In genomic region chr16:66524601-66525164, GRCh38 we compare ENCODE assay signal across 9 cellular contexts. TPM values are rescaled to one million over a fixed set of nuclear protein-coding genes. Genes with fewer than 3 reads are reported as not detected.
DNase-seq lines count a peak whose midpoint lies in the region; ATAC-seq and TF ChIP-seq lines count a peak whose summit lies in the region.
"Had no signal": no experiment of that assay in that cellular context is flagged by ENCODE, and none has a peak within 500 bp of the region (broad histone marks: within the 10 kb centered on the region; RNA-seq: fewer than 3 reads in every experiment).

No MANE protein-coding gene starts in this region.

- H3K4me1 ChIP-seq in DND-41 (ENCODE audit: insufficient read depth, low read length) = peaks cover 65% of the 10 kb centered on the region

- H3K9me3 Mint-ChIP-seq in activated T-helper 1 cell treated with anti-CD3 and anti-CD28 coated beads, Interleukin-12 subunit alpha, Interleukin-12 subunit beta, Interleukin-2, Interleukin-4 antibody, amounts not matched to agents 30 ng/mL and 10 ng/mL and 1 ng/mL, durations not matched to agents 14 hours and 24 hours and 36 hours = no peaks in the 10 kb centered on the region
- H3K9me3 Mint-ChIP-seq in naive B cell = no peaks in the 10 kb centered on the region
- H3K9me3 Mint-ChIP-seq in type B pancreatic cell = no peaks in the 10 kb centered on the region

- H3K27me3 ChIP-seq in DND-41 (ENCODE audit: insufficient read depth, low read length, poor library complexity) = no peaks in the 10 kb centered on the region

- peak overlapping the region; percentile 99 for H3K27ac ChIP-seq in DND-41 (ENCODE audit: low read length)

- no peaks in the 10 kb centered on the region for H4K20me1 ChIP-seq in DND-41 (ENCODE audit: insufficient read depth, low read length)

- DNase-seq in DND-41 = peak; percentile 82
- no peak for DNase-seq in activated T-helper 1 cell treated with anti-CD3 and anti-CD28 coated beads, Interleukin-12 subunit alpha, Interleukin-12 subunit beta, Interleukin-2, Interleukin-4 antibody, amounts not matched to agents 30 ng/mL and 10 ng/mL and 1 ng/mL, durations not matched to agents 14 hours and 24 hours and 36 hours (ENCODE audit: low spot score)
- DNase-seq in naive B cell = peak; percentile 92
- no peak for DNase-seq in type B pancreatic cell (ENCODE audit: extremely low spot score, unreplicated experiment)
- DNase-seq in NCI-H2227 treated with DMSO at 0.1 percent for 48 hours (lab: John Stamatoyannopoulos, UW) = no peak
- no peak for DNase-seq in NCI-H1048 (lab: John Stamatoyannopoulos, UW)

- peaks cover 16% of the 10 kb centered on the region for H3K36me3 Mint-ChIP-seq in activated T-helper 1 cell treated with anti-CD3 and anti-CD28 coated beads, Interleukin-12 subunit alpha, Interleukin-12 subunit beta, Interleukin-2, Interleukin-4 antibody, amounts not matched to agents 30 ng/mL and 10 ng/mL and 1 ng/mL, durations not matched to agents 14 hours and 24 hours and 36 hours (ENCODE audit: low read depth)
- H3K36me3 Mint-ChIP-seq in naive B cell (peaks cover 7 to 9% of the 10 kb centered on the region in 2 donors), type B pancreatic cell (peaks cover 1% of the 10 kb centered on the region)

- ATAC-seq in DND-41 (ENCODE audit: insufficient read depth, low read depth) (peak; percentile 56), GM19452 (IDR thresholded peaks at IDR 0.05; ENCODE audit: unreplicated experiment) (peak; percentile 69), HG03442 (IDR thresholded peaks at IDR 0.05; ENCODE audit: unreplicated experiment) (peak; percentile 59), naive B cell (ENCODE audit: low read depth in 2 of 2) (peak; percentile 83 to 84)

- H3K4me3 ChIP-seq in DND-41 (ENCODE audit: low read depth in 1 of 2, low read length in 2 of 2) = peak overlapping the region in 1 of 2 experiments; percentile 15; a peak in 1 of 4 replicates

- H3K9ac ChIP-seq in DND-41 (ENCODE audit: low read depth, low read length) = peak overlapping the region; percentile 53

- H3K79me2 ChIP-seq in DND-41 (ENCODE audit: insufficient read depth, low read length) = peaks cover 2% of the 10 kb centered on the region; the same call in 1 of the 2 replicates

- H3K36me3 ChIP-seq in DND-41 (ENCODE audit: insufficient read depth, low read length) = peaks cover 18% of the 10 kb centered on the region; the same call in 1 of the 2 replicates

- peak; percentile 31 for TF ChIP-seq CTCF in DND-41 (IDR thresholded peaks at IDR 0.05; ENCODE audit: borderline replicate concordance, extremely low read depth, low read length, poor library complexity, severe bottlenecking)
- TF ChIP-seq CTCF in type B pancreatic cell (conservative IDR thresholded peaks at IDR 0.05) = no peak

- H3K4me1 Mint-ChIP-seq in activated T-helper 1 cell treated with anti-CD3 and anti-CD28 coated beads, Interleukin-12 subunit alpha, Interleukin-12 subunit beta, Interleukin-2, Interleukin-4 antibody, amounts not matched to agents 30 ng/mL and 10 ng/mL and 1 ng/mL, durations not matched to agents 14 hours and 24 hours and 36 hours (ENCODE audit: low read depth) = peaks cover 89% of the 10 kb centered on the region
- H3K4me1 Mint-ChIP-seq in naive B cell = peaks cover 58 to 87% (median 84%) of the 10 kb centered on the region in 3 donors
- H3K4me1 Mint-ChIP-seq in type B pancreatic cell (ENCODE audit: unreplicated experiment) = no peaks in the 10 kb centered on the region

- H3K27me3 Mint-ChIP-seq in activated T-helper 1 cell treated with anti-CD3 and anti-CD28 coated beads, Interleukin-12 subunit alpha, Interleukin-12 subunit beta, Interleukin-2, Interleukin-4 antibody, amounts not matched to agents 30 ng/mL and 10 ng/mL and 1 ng/mL, durations not matched to agents 14 hours and 24 hours and 36 hours (ENCODE audit: insufficient read depth) = peaks cover 2% of the 10 kb centered on the region
- H3K27me3 Mint-ChIP-seq in naive B cell (no peaks in the 10 kb centered on the region), type B pancreatic cell (no peaks in the 10 kb centered on the region)

- H3K4me2 ChIP-seq in DND-41 (ENCODE audit: insufficient read depth, low read length) = peak overlapping the region; percentile 45

- H2AFZ ChIP-seq in DND-41 (ENCODE audit: low read depth, low read length) = peak overlapping the region; percentile 46

- peak overlapping the region; percentile 91 for H3K27ac Mint-ChIP-seq in activated T-helper 1 cell treated with anti-CD3 and anti-CD28 coated beads, Interleukin-12 subunit alpha, Interleukin-12 subunit beta, Interleukin-2, Interleukin-4 antibody, amounts not matched to agents 30 ng/mL and 10 ng/mL and 1 ng/mL, durations not matched to agents 14 hours and 24 hours and 36 hours
- H3K27ac Mint-ChIP-seq in naive B cell = peak overlapping the region; percentile 98 to 100 (median 99)
- H3K27ac Mint-ChIP-seq in type B pancreatic cell = no peak overlapping the region

- H3K9me3 ChIP-seq in DND-41 (ENCODE audit: insufficient read depth, low read length, severe bottlenecking) = no peaks in the 10 kb centered on the region

- H3K4me3 Mint-ChIP-seq in activated T-helper 1 cell treated with anti-CD3 and anti-CD28 coated beads, Interleukin-12 subunit alpha, Interleukin-12 subunit beta, Interleukin-2, Interleukin-4 antibody, amounts not matched to agents 30 ng/mL and 10 ng/mL and 1 ng/mL, durations not matched to agents 14 hours and 24 hours and 36 hours = peak overlapping the region; percentile 39
- H3K4me3 Mint-ChIP-seq in naive B cell = peak overlapping the region; percentile 54 to 94 (median 76)
- H3K4me3 Mint-ChIP-seq in type B pancreatic cell = no peak overlapping the region

- intact Hi-C loops in activated T-helper 1 cell treated with anti-CD3 and anti-CD28 coated beads, Interleukin-12 subunit alpha, Interleukin-12 subunit beta, Interleukin-2, Interleukin-4 antibody, amounts not matched to agents 30 ng/mL and 10 ng/mL and 1 ng/mL, durations not matched to agents 14 hours and 24 hours and 36 hours (cut with micrococcal nuclease) = loop anchor here (1.0 to 5.0 kb wide), 2 partner anchors 7 to 228 kb away; partner anchors contain the start of gene DYNC1LI2

RNA-seq across cellular contexts. Expression of gene TK2, which starts 25.2 kb away (rescaled TPM):
- total RNA-seq in activated T-helper 1 cell treated with anti-CD3 and anti-CD28 coated beads, Interleukin-12 subunit alpha, Interleukin-12 subunit beta, Interleukin-2, Interleukin-4 antibody, amounts not matched to agents 30 ng/mL and 10 ng/mL and 1 ng/mL, durations not matched to agents 14 hours and 24 hours and 36 hours = 7.3 and 8.4 TPM in 2 replicates
- 1 to 10 TPM; 1.8 to 5.9 (median 3.8) TPM for polyA plus RNA-seq in naive B cell (ENCODE audit: low read depth in 6 of 6)
- 14.6 and 18.4 TPM in 2 replicates for total RNA-seq in type B pancreatic cell (ENCODE audit: low replicate concordance)

RNA-seq across cellular contexts. Expression of gene CKLF, which starts 27.7 kb away (rescaled TPM):
- total RNA-seq in activated T-helper 1 cell treated with anti-CD3 and anti-CD28 coated beads, Interleukin-12 subunit alpha, Interleukin-12 subunit beta, Interleukin-2, Interleukin-4 antibody, amounts not matched to agents 30 ng/mL and 10 ng/mL and 1 ng/mL, durations not matched to agents 14 hours and 24 hours and 36 hours = 153 and 159 TPM in 2 replicates
- polyA plus RNA-seq in naive B cell (ENCODE audit: low read depth in 6 of 6) = 100 to 1,000 TPM in 1 of 6 donors, 10 to 100 TPM in 5; 55.2 to 108 (median 67.7) TPM
- 21.2 and 36.3 TPM in 2 replicates for total RNA-seq in type B pancreatic cell (ENCODE audit: low replicate concordance)

RNA-seq across cellular contexts. Expression of gene CMTM1, which starts 41.6 kb away (rescaled TPM):
- total RNA-seq in activated T-helper 1 cell treated with anti-CD3 and anti-CD28 coated beads, Interleukin-12 subunit alpha, Interleukin-12 subunit beta, Interleukin-2, Interleukin-4 antibody, amounts not matched to agents 30 ng/mL and 10 ng/mL and 1 ng/mL, durations not matched to agents 14 hours and 24 hours and 36 hours = 12.5 and 13.9 TPM in 2 replicates
- under 1 TPM in 4 of 6 donors, not detected in 2; 0.49 to 0.97 (median 0.70) TPM for polyA plus RNA-seq in naive B cell (ENCODE audit: low read depth in 6 of 6)
- 3.4 and 8.4 TPM in 2 replicates for total RNA-seq in type B pancreatic cell (ENCODE audit: low replicate concordance)

RNA-seq across cellular contexts. Expression of gene CMTM2, which starts 54.6 kb away (rescaled TPM):
- 0.80 and 1.2 TPM in 2 replicates for total RNA-seq in activated T-helper 1 cell treated with anti-CD3 and anti-CD28 coated beads, Interleukin-12 subunit alpha, Interleukin-12 subunit beta, Interleukin-2, Interleukin-4 antibody, amounts not matched to agents 30 ng/mL and 10 ng/mL and 1 ng/mL, durations not matched to agents 14 hours and 24 hours and 36 hours
- polyA plus RNA-seq in naive B cell (ENCODE audit: low read depth in 6 of 6) = 1 to 10 TPM in 3 of 6 donors, not detected in 3; 1.0 to 4.1 (median 2.7) TPM
- 0.41 TPM in 1 of 2 replicates, not detected in the other for total RNA-seq in type B pancreatic cell (ENCODE audit: low replicate concordance)
- total RNA-seq: H1 had no signal
- polyA plus RNA-seq: H1 had no signal

Comparison
In these comparisons a context has a peak if more than half of its experiments do, and no peak if none do; other contexts are left out.
1. DNase-seq: peak in DND-41 (single experiment) and naive B cell (single experiment); none in activated T-helper 1 cell treated with anti-CD3 and anti-CD28 coated beads, Interleukin-12 subunit alpha, Interleukin-12 subunit beta, Interleukin-2, Interleukin-4 antibody, amounts not matched to agents 30 ng/mL and 10 ng/mL and 1 ng/mL, durations not matched to agents 14 hours and 24 hours and 36 hours (single experiment), type B pancreatic cell (single experiment), NCI-H2227 treated with DMSO at 0.1 percent for 48 hours (single experiment) and NCI-H1048 (single experiment).
2. Peak in every context shown above with its lines, with median percentiles within 50 percentile points of each other: ATAC-seq.